ENCODE assay signal across 23 cellular contexts in genomic region chr3:56321383-56321782, GRCh38.
DNase-seq lines count a peak whose midpoint lies in the region; ATAC-seq and TF ChIP-seq lines count a peak whose summit lies in the region.
"Had no signal": no experiment of that assay in that cellular context is flagged by ENCODE, and none has a peak within 500 bp of the region (broad histone marks: within the 10 kb centered on the region; RNA-seq: fewer than 3 reads in every experiment).

No MANE protein-coding gene starts in this region.

- H3K27me3 ChIP-seq in GM23338 (ENCODE audit: insufficient read depth) (no peaks in the 10 kb centered on the region), vagina (no peaks in the 10 kb centered on the region)

- intact Hi-C loops in left cardiac atrium (cut with DNase I) (no loop called here), left ventricle myocardium superior (cut with micrococcal nuclease) (no loop called here), vagina (cut with DNase I) (no loop called here)

- no peaks in the 10 kb centered on the region for H3K36me3 Mint-ChIP-seq in GM23338 (ENCODE audit: low read depth)

- H3K9me3 Mint-ChIP-seq in GM23338, result no peaks in the 10 kb centered on the region
- H3K9me3 Mint-ChIP-seq: CD4-positive, alpha-beta T cell had no signal

- no peaks in the 10 kb centered on the region for H3K9me3 ChIP-seq in vagina
- H3K9me3 ChIP-seq: HAP-1 had no signal

- TF ChIP-seq CTCF in GM23338 (conservative IDR thresholded peaks at IDR 0.05; ENCODE audit: low read depth in 2 of 2) (no peak; a peak in 1 of 4 replicates), vagina (IDR thresholded peaks at IDR 0.05) (no peak)

- ATAC-seq in left cardiac atrium (peak; percentile 29 to 53), left ventricle myocardium superior (no peak), GM23338 (no peak), HG02870 (IDR thresholded peaks at IDR 0.05; ENCODE audit: unreplicated experiment) (no peak)

- H4K20me1 ChIP-seq in GM23338 (replicated peaks; ENCODE audit: insufficient read depth), result no peaks in the 10 kb centered on the region; the same call in 1 of the 2 replicates

- H3F3A ChIP-seq in GM23338 (replicated peaks; ENCODE audit: low read depth), result no peaks in the 10 kb centered on the region

- H3K27ac ChIP-seq in GM23338 (ENCODE audit: low read depth) (no peak overlapping the region), vagina (no peak overlapping the region)
- H3K27ac ChIP-seq: SK-N-MC had no signal

- no peak overlapping the region for H3K27ac Mint-ChIP-seq in GM23338
- H3K27ac Mint-ChIP-seq: CD4-positive, alpha-beta T cell; HFFc6 had no signal

- no peak for TF ChIP-seq POLR2A in vagina (IDR thresholded peaks at IDR 0.05)

- H3K36me3 ChIP-seq in GM23338 (ENCODE audit: insufficient read depth) (no peaks in the 10 kb centered on the region), vagina (no peaks in the 10 kb centered on the region)
- H3K36me3 ChIP-seq: HAP-1 had no signal

- no peak overlapping the region for H3K4me3 Mint-ChIP-seq in GM23338
- H3K4me3 Mint-ChIP-seq: CD4-positive, alpha-beta T cell; HFFc6 had no signal

- H3K4me1 ChIP-seq in GM23338 (ENCODE audit: insufficient read depth) (peaks cover 18% of the 10 kb centered on the region; the same call in 1 of the 2 replicates), vagina (no peaks in the 10 kb centered on the region)
- H3K4me1 ChIP-seq: HAP-1 had no signal

- no peak overlapping the region for H3K4me2 ChIP-seq in GM23338

- no peaks in the 10 kb centered on the region for H3K79me2 ChIP-seq in GM23338 (replicated peaks; ENCODE audit: insufficient read depth)

- peaks cover 35% of the 10 kb centered on the region for H3K4me1 Mint-ChIP-seq in GM23338

- peaks cover 2% of the 10 kb centered on the region for H3K27me3 Mint-ChIP-seq in GM23338 (ENCODE audit: insufficient read depth, low read depth, poor library complexity)

- no peaks in the 10 kb centered on the region for H3K9me2 ChIP-seq in GM23338 (ENCODE audit: insufficient read depth)

- DNase-seq in left cardiac atrium, result no peak
- no peak for DNase-seq in left ventricle myocardium superior
- peak; percentile 18 for DNase-seq in GM23338 (ENCODE audit: low spot score)
- DNase-seq in inferior parietal cortex (ENCODE audit: extremely low spot score), result peak; percentile 39
- DNase-seq in superior temporal gyrus (ENCODE audit: extremely low spot score), result peak; percentile 23
- no peak for DNase-seq in vagina (ENCODE audit: extremely low spot score in 2 of 2)
- DNase-seq in SIG-M5 (lab: John Stamatoyannopoulos, UW), result no peak
- DNase-seq: ACHN; CD4-positive, alpha-beta T cell; GOT3; HFFc6; NCI-H1092 treated with DMSO at 0.1 percent for 48 hours; NCI-H1436; NCI-H187; NCI-H2081 treated with DMSO at 0.1 percent for 48 hours; NCI-H2171 treated with DMSO at 0.1 percent for 48 hours; NCI-H345; NCI-H510A treated with DMSO at 0.1 percent for 48 hours; RPMI8226; SHP77 treated with DMSO at 0.1 percent for 48 hours had no signal

- no peak overlapping the region for H3K4me3 ChIP-seq in GM23338
- H3K4me3 ChIP-seq in vagina, result no peak overlapping the region
- H3K4me3 ChIP-seq: HAP-1, SK-N-MC had no signal

- no peak overlapping the region for H2AFZ ChIP-seq in GM23338

TF ChIP-seq in GM23338, 12 proteins besides CTCF, POLR2A, EP300 and RAD21 (continues in another document):
- TF ChIP-seq EZH2phosphoT487 (IDR thresholded peaks at IDR 0.05; ENCODE audit: unreplicated experiment) (no peak), ZNF331 (CRISPR knock-in tag; IDR thresholded peaks at IDR 0.05; ENCODE audit: low read depth) (no peak), NANOG (IDR thresholded peaks at IDR 0.05; ENCODE audit: borderline replicate concordance) (no peak), REST (IDR thresholded peaks at IDR 0.05; ENCODE audit: unreplicated experiment) (no peak), POLR2AphosphoS5 (IDR thresholded peaks at IDR 0.05; ENCODE audit: low read depth) (no peak), JUNB (IDR thresholded peaks at IDR 0.05; ENCODE audit: unreplicated experiment) (no peak), STAT1 (IDR thresholded peaks at IDR 0.05; ENCODE audit: unreplicated experiment) (no peak), EZH2 (IDR thresholded peaks at IDR 0.05; ENCODE audit: low read depth, unreplicated experiment) (no peak), CREB1 (CRISPR knock-in tag; IDR thresholded peaks at IDR 0.05; ENCODE audit: low read depth) (no peak)
- TF ChIP-seq, protein P1, sequence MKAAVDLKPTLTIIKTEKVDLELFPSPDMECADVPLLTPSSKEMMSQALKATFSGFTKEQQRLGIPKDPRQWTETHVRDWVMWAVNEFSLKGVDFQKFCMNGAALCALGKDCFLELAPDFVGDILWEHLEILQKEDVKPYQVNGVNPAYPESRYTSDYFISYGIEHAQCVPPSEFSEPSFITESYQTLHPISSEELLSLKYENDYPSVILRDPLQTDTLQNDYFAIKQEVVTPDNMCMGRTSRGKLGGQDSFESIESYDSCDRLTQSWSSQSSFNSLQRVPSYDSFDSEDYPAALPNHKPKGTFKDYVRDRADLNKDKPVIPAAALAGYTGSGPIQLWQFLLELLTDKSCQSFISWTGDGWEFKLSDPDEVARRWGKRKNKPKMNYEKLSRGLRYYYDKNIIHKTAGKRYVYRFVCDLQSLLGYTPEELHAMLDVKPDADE (IDR thresholded peaks at IDR 0.05), result no peak

Comparison
In these comparisons a context has a peak if more than half of its experiments do, and no peak if none do; other contexts are left out.
1. ATAC-seq: peak in left cardiac atrium (2 of 2); none in left ventricle myocardium superior (single experiment), GM23338 (single experiment) and HG02870 (single experiment).
2. DNase-seq: peak in GM23338 (single experiment), inferior parietal cortex (single experiment) and superior temporal gyrus (single experiment); none in left cardiac atrium (single experiment), left ventricle myocardium superior (single experiment), vagina (0 of 2) and SIG-M5 (single experiment).